Comparison of ENCODE assay signal across 8 cellular contexts in the genomic region with DNA sequence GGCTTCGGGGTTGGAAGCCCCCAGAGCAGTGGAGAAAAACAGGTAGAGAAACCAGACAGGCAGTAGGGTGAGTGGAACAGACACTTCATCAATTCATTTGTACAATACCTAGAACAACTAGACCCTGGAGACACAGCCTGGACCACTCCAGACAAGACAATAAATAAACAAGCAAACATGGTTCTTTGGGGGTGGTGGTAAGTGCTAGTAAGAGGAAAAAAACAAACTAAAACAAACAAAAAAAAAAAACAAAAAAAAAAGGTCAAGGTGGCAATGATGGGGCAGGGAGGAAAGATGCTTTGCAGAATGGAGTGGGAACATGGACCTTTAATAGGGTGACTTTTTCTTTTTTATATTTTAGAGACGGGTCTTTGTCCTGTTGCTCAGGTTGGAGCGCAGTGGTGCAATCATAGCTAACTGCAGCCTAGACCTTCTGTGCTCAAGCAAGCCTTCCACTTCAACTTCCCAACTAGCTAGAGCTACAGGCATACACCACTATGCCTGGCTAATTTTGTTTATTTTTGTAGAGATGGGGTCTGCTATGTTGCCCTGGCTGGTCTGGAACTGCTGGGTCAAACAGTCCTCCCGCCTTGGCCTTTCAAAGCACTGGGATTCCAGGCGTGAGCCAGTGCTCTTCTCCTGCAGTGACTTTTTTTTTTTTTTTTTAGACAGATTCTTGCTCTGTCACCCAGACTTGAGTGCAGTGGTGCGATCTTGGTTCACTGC. TPM values are rescaled to one million over a fixed set of nuclear protein-coding genes. Genes with fewer than 3 reads are reported as not detected.
DNase-seq lines count a peak whose midpoint lies in the region; ATAC-seq, FAIRE-seq and TF ChIP-seq lines count a peak whose summit lies in the region.

No MANE protein-coding gene starts in this region.

- peaks cover 10 to 17% of the 10 kb centered on the region in 2 donors for H3K36me3 Mint-ChIP-seq in activated T-cell treated with anti-CD3 and anti-CD28 coated beads, Interleukin-2, amount 50 U/mL, for 72 hours (ENCODE audit: insufficient read depth in 2 of 2)
- H3K36me3 Mint-ChIP-seq in activated naive CD8-positive, alpha-beta T cell treated with anti-CD3 and anti-CD28 coated beads, Interleukin-2, amount 50 U/mL, for 24 hours (ENCODE audit: low read depth), result peaks cover 11% of the 10 kb centered on the region
- H3K36me3 Mint-ChIP-seq in type B pancreatic cell, result peaks cover 5% of the 10 kb centered on the region

- no peak for DNase-seq in activated T-cell treated with anti-CD3 and anti-CD28 coated beads, Interleukin-2, amount 50 U/mL, for 72 hours
- DNase-seq in activated T-cell treated with anti-CD3 and anti-CD28 coated beads, Interleukin-2, amount 50 U/mL, for 48 hours, result no peak
- DNase-seq in activated naive CD8-positive, alpha-beta T cell treated with anti-CD3 and anti-CD28 coated beads, Interleukin-2, amount 50 U/mL, for 24 hours, result no peak
- no peak for DNase-seq in HepG2 (ENCODE audit: low spot score)
- no peak for DNase-seq in type B pancreatic cell (ENCODE audit: extremely low spot score, unreplicated experiment)
- no peak for DNase-seq in frontal cortex (ENCODE audit: low spot score in 2 of 2)
- DNase-seq in GM10266 (ENCODE audit: extremely low spot score), result no peak

- BruUV-seq in HepG2 (replicated peaks; lab: Mats Ljungman, UMichigan), result no TSS peak

- H3K9ac ChIP-seq in HepG2 (ENCODE audit: insufficient read depth, low read depth, low read length), result peak overlapping the region; percentile 89

- TF ChIP-seq EP300 in HepG2 (IDR thresholded peaks at IDR 0.05; ENCODE audit: low read depth in 2 of 2, low read length in 2 of 2), result no peak
- no peak for TF ChIP-seq EP300 in HepG2 (CRISPR knock-in tag; IDR thresholded peaks at IDR 0.05; ENCODE audit: borderline replicate concordance)

- POLR2A ChIA-PET in HepG2 (lab: Yijun Ruan, JAX), result interaction anchor here (1.5 to 3.9 kb wide), 3 partner anchors 17 to 97 kb away, joined by 3 to 124 read pairs (median 21); a partner anchor contains a TSS

- H3K36me3 ChIP-seq in HepG2 (replicated peaks in 1 of 2; ENCODE audit: control insufficient read depth in 1 of 2, insufficient read depth in 2 of 2, low read length in 2 of 2), result peaks cover 2 to 4% of the 10 kb centered on the region in 2 experiments; a peak in 3 of 5 replicates

- peak overlapping the region; percentile 96 for H3K27ac Mint-ChIP-seq in activated T-cell treated with anti-CD3 and anti-CD28 coated beads, Interleukin-2, amount 50 U/mL, for 72 hours
- H3K27ac Mint-ChIP-seq in activated naive CD8-positive, alpha-beta T cell treated with anti-CD3 and anti-CD28 coated beads, Interleukin-2, amount 50 U/mL, for 24 hours, result peak overlapping the region; percentile 89
- H3K27ac Mint-ChIP-seq in type B pancreatic cell, result peak overlapping the region; percentile 88

- no peaks in the 10 kb centered on the region for H4K20me1 ChIP-seq in HepG2 (ENCODE audit: insufficient read depth, low read length)

- peak overlapping the region; percentile 81 for H3K27ac ChIP-seq in HepG2 (ENCODE audit: extremely low read length, insufficient read depth, low read length)

- no peaks in the 10 kb centered on the region for H3K9me3 Mint-ChIP-seq in activated T-cell treated with anti-CD3 and anti-CD28 coated beads, Interleukin-2, amount 50 U/mL, for 72 hours
- no peaks in the 10 kb centered on the region for H3K9me3 Mint-ChIP-seq in activated naive CD8-positive, alpha-beta T cell treated with anti-CD3 and anti-CD28 coated beads, Interleukin-2, amount 50 U/mL, for 24 hours
- no peaks in the 10 kb centered on the region for H3K9me3 Mint-ChIP-seq in type B pancreatic cell

- no peaks in the 10 kb centered on the region for H3K9me3 ChIP-seq in HepG2 (ENCODE audit: low read length)

- peak overlapping the region; percentile 99 for H3K4me2 ChIP-seq in HepG2 (ENCODE audit: low read depth, low read length)

- no peak for FAIRE-seq in HepG2 (lab: Jason Lieb, UNC)
- no peak for FAIRE-seq in frontal cortex (lab: Jason Lieb, UNC)

- no peak for ATAC-seq in activated T-cell treated with anti-CD3 and anti-CD28 coated beads, Interleukin-2, amount 50 U/mL, for 72 hours (replicated peaks in 1 of 2)
- no peak for ATAC-seq in activated naive CD8-positive, alpha-beta T cell treated with anti-CD3 and anti-CD28 coated beads, Interleukin-2, amount 50 U/mL, for 24 hours
- ATAC-seq in HepG2, result no peak
- no peak for ATAC-seq in HG03457 (IDR thresholded peaks at IDR 0.05; ENCODE audit: unreplicated experiment)

- intact Hi-C loops in HepG2 (cut with micrococcal nuclease; ENCODE audit: unreplicated experiment), result no loop called here

- CTCF ChIA-PET in HepG2 (lab: Yijun Ruan, JAX; ENCODE audit: low intra/inter-chr PET ratio, low total read pairs), result interaction anchor here (2.6 to 3.7 kb wide), 2 partner anchors 16 to 19 kb away, joined by 6 to 54 read pairs; a partner anchor contains a TSS

- TF ChIP-seq CTCF in HepG2 (CRISPR knock-in tag; IDR thresholded peaks at IDR 0.05) (no peak), type B pancreatic cell (conservative IDR thresholded peaks at IDR 0.05) (no peak), GM10266 (IDR thresholded peaks at IDR 0.05; ENCODE audit: control insufficient read depth, insufficient read depth, low read depth, missing control alignments) (no peak)

- H3K4me1 ChIP-seq in HepG2 (ENCODE audit: insufficient read depth, low read length), result peaks cover 34% of the 10 kb centered on the region

- no peak for TF ChIP-seq POLR2A in HepG2 (IDR thresholded peaks at IDR 0.05; ENCODE audit: insufficient read depth in 1 of 2, low read depth in 2 of 2, low read length in 2 of 2)

- in situ Hi-C loops in HepG2 (cut with HindIII; ENCODE audit: extremely low pct_ligation_motif_present, low pct_unique_long_range_greater_than_20kb), result no loop called here

- no peak overlapping the region for H2AFZ ChIP-seq in HepG2 (ENCODE audit: low read length)

- TF ChIP-seq RAD21 in HepG2 (CRISPR knock-in tag; IDR thresholded peaks at IDR 0.05), result no peak

- peaks cover 29% of the 10 kb centered on the region for H3K4me1 Mint-ChIP-seq in activated T-cell treated with anti-CD3 and anti-CD28 coated beads, Interleukin-2, amount 50 U/mL, for 72 hours (ENCODE audit: low read depth)
- H3K4me1 Mint-ChIP-seq in activated naive CD8-positive, alpha-beta T cell treated with anti-CD3 and anti-CD28 coated beads, Interleukin-2, amount 50 U/mL, for 24 hours, result peaks cover 37% of the 10 kb centered on the region
- peaks cover 25% of the 10 kb centered on the region for H3K4me1 Mint-ChIP-seq in type B pancreatic cell (ENCODE audit: unreplicated experiment)

- peak overlapping the region; percentile 60 to 87 (median 64); a peak in 5 of 6 replicates for H3K4me3 ChIP-seq in HepG2 (replicated peaks in 1 of 3; ENCODE audit: insufficient read depth in 1 of 3, low read depth in 2 of 3, low read length in 3 of 3)

- no peaks in the 10 kb centered on the region for H3K27me3 ChIP-seq in HepG2 (ENCODE audit: control insufficient read depth in 1 of 2, insufficient read depth in 2 of 2, low read length in 2 of 2)

- H3K27me3 Mint-ChIP-seq in activated T-cell treated with anti-CD3 and anti-CD28 coated beads, Interleukin-2, amount 50 U/mL, for 72 hours (ENCODE audit: low read depth), result no peaks in the 10 kb centered on the region
- H3K27me3 Mint-ChIP-seq in activated naive CD8-positive, alpha-beta T cell treated with anti-CD3 and anti-CD28 coated beads, Interleukin-2, amount 50 U/mL, for 24 hours, result no peaks in the 10 kb centered on the region
- no peaks in the 10 kb centered on the region for H3K27me3 Mint-ChIP-seq in type B pancreatic cell

- WGBS in HepG2 (ENCODE audit: low lambda C conversion rate), result 78% methylated on average over 6 of the region's 6 CpGs

- H3K4me3 Mint-ChIP-seq in activated T-cell treated with anti-CD3 and anti-CD28 coated beads, Interleukin-2, amount 50 U/mL, for 72 hours, result peak overlapping the region; percentile 87 to 94
- peak overlapping the region; percentile 82 for H3K4me3 Mint-ChIP-seq in activated naive CD8-positive, alpha-beta T cell treated with anti-CD3 and anti-CD28 coated beads, Interleukin-2, amount 50 U/mL, for 24 hours
- H3K4me3 Mint-ChIP-seq in type B pancreatic cell, result peak overlapping the region; percentile 78

- peaks cover 8% of the 10 kb centered on the region for H3K79me2 ChIP-seq in HepG2 (ENCODE audit: insufficient read depth, low read length)

RNA-seq across cellular contexts. Expression of a gene that starts 3.1 kb away (rescaled TPM):
- 100 to 1,000 TPM; 574 to 618 TPM for total RNA-seq in activated T-cell treated with anti-CD3 and anti-CD28 coated beads, Interleukin-2, amount 50 U/mL, for 72 hours
- 4.9 and 7.7 TPM in 2 replicates for total RNA-seq in HepG2 (2016; rRNA removed; fragmentation: Illumina TruSeq; extraction: Trizol)
- total RNA-seq in HepG2 (2016; cell fraction: cytosol; rRNA removed; fragmentation: Illumina TruSeq; extraction: Trizol; ENCODE audit: low read depth), result 3.3 and 3.8 TPM in 2 replicates
- total RNA-seq in HepG2 (2016; cell fraction: insoluble cytoplasmic fraction; rRNA removed; fragmentation: Illumina TruSeq; extraction: Trizol), result 3.8 and 7.5 TPM in 2 replicates
- total RNA-seq in HepG2 (2016; cell fraction: membrane; rRNA removed; fragmentation: Illumina TruSeq; extraction: Trizol), result 6.6 TPM in 2 replicates
- 7.2 and 8.6 TPM in 2 replicates for total RNA-seq in HepG2 (2016; cell fraction: nucleus; rRNA removed; fragmentation: Illumina TruSeq; extraction: Trizol)
- polyA plus RNA-seq in HepG2 (2011; rRNA removed), result 8.2 and 15.9 TPM in 2 replicates
- 10.9 and 15.9 TPM in 2 replicates for polyA plus RNA-seq in HepG2 (2011; cell fraction: cytosol; rRNA removed)
- polyA plus RNA-seq in HepG2 (2011; cell fraction: nucleus; rRNA removed), result 19.5 and 30.3 TPM in 2 replicates
- 2.5 and 5.8 TPM in 2 replicates for polyA plus RNA-seq in HepG2 (2012)
- 2.6 and 2.8 TPM in 2 replicates for polyA plus RNA-seq in HepG2 (2016; cell fraction: cytosol; fragmentation: Illumina TruSeq; extraction: Trizol; ENCODE audit: low read depth)
- polyA plus RNA-seq in HepG2 (2016; cell fraction: insoluble cytoplasmic fraction; fragmentation: Illumina TruSeq; extraction: Trizol; ENCODE audit: low read depth), result 5.6 and 7.1 TPM in 2 replicates
- polyA plus RNA-seq in HepG2 (2016; cell fraction: membrane; fragmentation: Illumina TruSeq; extraction: Trizol; ENCODE audit: low read depth), result 3.6 and 3.7 TPM in 2 replicates
- polyA plus RNA-seq in HepG2 (2016; cell fraction: nucleus; fragmentation: Illumina TruSeq; extraction: Trizol; ENCODE audit: insufficient read depth, low read depth), result 15.5 and 16.4 TPM in 2 replicates
- polyA minus RNA-seq in HepG2 (2011; rRNA and poly(A)+ RNA removed; ENCODE audit: low replicate concordance), result 17.5 and 34.8 TPM in 2 replicates
- polyA minus RNA-seq in HepG2 (2011; cell fraction: cytosol; rRNA and poly(A)+ RNA removed), result 14.3 and 14.8 TPM in 2 replicates
- 7.0 and 8.7 TPM in 2 replicates for polyA minus RNA-seq in HepG2 (2011; cell fraction: nucleus; rRNA and poly(A)+ RNA removed)
- total RNA-seq in type B pancreatic cell (ENCODE audit: low replicate concordance), result 31.3 and 116 TPM in 2 replicates
- total RNA-seq in frontal cortex, result 16.3 TPM

RNA-seq across cellular contexts. Expression of a gene that starts 7.2 kb away (rescaled TPM):
- total RNA-seq in activated T-cell treated with anti-CD3 and anti-CD28 coated beads, Interleukin-2, amount 50 U/mL, for 72 hours, result 100 to 1,000 TPM; 202 to 223 TPM
- 381 and 425 TPM in 2 replicates for total RNA-seq in HepG2 (2016; rRNA removed; fragmentation: Illumina TruSeq; extraction: Trizol)
- 76.3 and 78.7 TPM in 2 replicates for total RNA-seq in HepG2 (2016; cell fraction: cytosol; rRNA removed; fragmentation: Illumina TruSeq; extraction: Trizol; ENCODE audit: low read depth)
- total RNA-seq in HepG2 (2016; cell fraction: insoluble cytoplasmic fraction; rRNA removed; fragmentation: Illumina TruSeq; extraction: Trizol), result 372 and 392 TPM in 2 replicates
- total RNA-seq in HepG2 (2016; cell fraction: membrane; rRNA removed; fragmentation: Illumina TruSeq; extraction: Trizol), result 80.0 and 92.1 TPM in 2 replicates
- total RNA-seq in HepG2 (2016; cell fraction: nucleus; rRNA removed; fragmentation: Illumina TruSeq; extraction: Trizol), result 155 and 156 TPM in 2 replicates
- 218 and 238 TPM in 2 replicates for polyA plus RNA-seq in HepG2 (2011; rRNA removed)
- 353 and 456 TPM in 2 replicates for polyA plus RNA-seq in HepG2 (2011; cell fraction: cytosol; rRNA removed)
- polyA plus RNA-seq in HepG2 (2011; cell fraction: nucleus; rRNA removed), result 218 and 223 TPM in 2 replicates
- polyA plus RNA-seq in HepG2 (2012), result 295 and 301 TPM in 2 replicates
- polyA plus RNA-seq in HepG2 (2016; cell fraction: cytosol; fragmentation: Illumina TruSeq; extraction: Trizol; ENCODE audit: low read depth), result 101 and 108 TPM in 2 replicates
- polyA plus RNA-seq in HepG2 (2016; cell fraction: insoluble cytoplasmic fraction; fragmentation: Illumina TruSeq; extraction: Trizol; ENCODE audit: low read depth), result 447 and 526 TPM in 2 replicates
- 92.7 and 94.2 TPM in 2 replicates for polyA plus RNA-seq in HepG2 (2016; cell fraction: membrane; fragmentation: Illumina TruSeq; extraction: Trizol; ENCODE audit: low read depth)
- 277 and 282 TPM in 2 replicates for polyA plus RNA-seq in HepG2 (2016; cell fraction: nucleus; fragmentation: Illumina TruSeq; extraction: Trizol; ENCODE audit: insufficient read depth, low read depth)
- 319 and 512 TPM in 2 replicates for polyA minus RNA-seq in HepG2 (2011; rRNA and poly(A)+ RNA removed; ENCODE audit: low replicate concordance)
- polyA minus RNA-seq in HepG2 (2011; cell fraction: cytosol; rRNA and poly(A)+ RNA removed), result 147 and 189 TPM in 2 replicates
- 44.4 and 48.2 TPM in 2 replicates for polyA minus RNA-seq in HepG2 (2011; cell fraction: nucleus; rRNA and poly(A)+ RNA removed)
- total RNA-seq in type B pancreatic cell (ENCODE audit: low replicate concordance), result 416 and 497 TPM in 2 replicates
- total RNA-seq in frontal cortex, result 208 TPM

RNA-seq across cellular contexts. Expression of a gene that starts 7.5 kb away (rescaled TPM):
- 10 to 100 TPM; 23.7 to 27.1 TPM for total RNA-seq in activated T-cell treated with anti-CD3 and anti-CD28 coated beads, Interleukin-2, amount 50 U/mL, for 72 hours
- total RNA-seq in HepG2 (2016; rRNA removed; fragmentation: Illumina TruSeq; extraction: Trizol) (14.9 and 23.5 TPM in 2 replicates), type B pancreatic cell (ENCODE audit: low replicate concordance) (10.1 and 19.4 TPM in 2 replicates), frontal cortex (0.82 TPM)
- total RNA-seq in HepG2 (2016; cell fraction: cytosol; rRNA removed; fragmentation: Illumina TruSeq; extraction: Trizol; ENCODE audit: low read depth), result not detected in 2 replicates
- total RNA-seq in HepG2 (2016; cell fraction: insoluble cytoplasmic fraction; rRNA removed; fragmentation: Illumina TruSeq; extraction: Trizol), result 11.9 and 20.6 TPM in 2 replicates
- total RNA-seq in HepG2 (2016; cell fraction: membrane; rRNA removed; fragmentation: Illumina TruSeq; extraction: Trizol), result 2.6 and 4.1 TPM in 2 replicates
- 1.9 and 3.1 TPM in 2 replicates for total RNA-seq in HepG2 (2016; cell fraction: nucleus; rRNA removed; fragmentation: Illumina TruSeq; extraction: Trizol)
- 4.8 and 5.2 TPM in 2 replicates for polyA plus RNA-seq in HepG2 (2011; rRNA removed)
- 1.3 TPM in 1 of 2 replicates, not detected in the other for polyA plus RNA-seq in HepG2 (2011; cell fraction: cytosol; rRNA removed)
- polyA plus RNA-seq in HepG2 (2011; cell fraction: nucleus; rRNA removed), result not detected in 2 replicates
- polyA plus RNA-seq in HepG2 (2012), result 2.7 and 6.2 TPM in 2 replicates
- polyA plus RNA-seq in HepG2 (2016; cell fraction: cytosol; fragmentation: Illumina TruSeq; extraction: Trizol; ENCODE audit: low read depth), result 2.4 and 2.9 TPM in 2 replicates
- polyA plus RNA-seq in HepG2 (2016; cell fraction: insoluble cytoplasmic fraction; fragmentation: Illumina TruSeq; extraction: Trizol; ENCODE audit: low read depth), result 29.9 and 31.8 TPM in 2 replicates
- 4.8 and 5.8 TPM in 2 replicates for polyA plus RNA-seq in HepG2 (2016; cell fraction: membrane; fragmentation: Illumina TruSeq; extraction: Trizol; ENCODE audit: low read depth)
- polyA plus RNA-seq in HepG2 (2016; cell fraction: nucleus; fragmentation: Illumina TruSeq; extraction: Trizol; ENCODE audit: insufficient read depth, low read depth), result 4.4 and 8.0 TPM in 2 replicates
- polyA minus RNA-seq in HepG2 (2011; rRNA and poly(A)+ RNA removed; ENCODE audit: low replicate concordance), result 1.1 and 55.0 TPM in 2 replicates
- not detected in 2 replicates for polyA minus RNA-seq in HepG2 (2011; cell fraction: cytosol; rRNA and poly(A)+ RNA removed)
- polyA minus RNA-seq in HepG2 (2011; cell fraction: nucleus; rRNA and poly(A)+ RNA removed), result not detected in 2 replicates

RNA-seq across cellular contexts. Expression of a gene that starts 12.0 kb away (rescaled TPM):
- 10 to 100 TPM; 29.6 to 31.1 TPM for total RNA-seq in activated T-cell treated with anti-CD3 and anti-CD28 coated beads, Interleukin-2, amount 50 U/mL, for 72 hours
- total RNA-seq in HepG2 (2016; rRNA removed; fragmentation: Illumina TruSeq; extraction: Trizol) (35.8 and 44.0 TPM in 2 replicates), type B pancreatic cell (ENCODE audit: low replicate concordance) (13.7 and 37.2 TPM in 2 replicates), frontal cortex (15.9 TPM)
- 9.6 and 10.1 TPM in 2 replicates for total RNA-seq in HepG2 (2016; cell fraction: cytosol; rRNA removed; fragmentation: Illumina TruSeq; extraction: Trizol; ENCODE audit: low read depth)
- 42.1 and 45.3 TPM in 2 replicates for total RNA-seq in HepG2 (2016; cell fraction: insoluble cytoplasmic fraction; rRNA removed; fragmentation: Illumina TruSeq; extraction: Trizol)
- total RNA-seq in HepG2 (2016; cell fraction: membrane; rRNA removed; fragmentation: Illumina TruSeq; extraction: Trizol), result 6.9 and 12.1 TPM in 2 replicates
- total RNA-seq in HepG2 (2016; cell fraction: nucleus; rRNA removed; fragmentation: Illumina TruSeq; extraction: Trizol), result 16.9 and 20.6 TPM in 2 replicates
- polyA plus RNA-seq in HepG2 (2011; rRNA removed), result 18.4 and 25.1 TPM in 2 replicates
- polyA plus RNA-seq in HepG2 (2011; cell fraction: cytosol; rRNA removed), result 29.0 and 49.3 TPM in 2 replicates
- polyA plus RNA-seq in HepG2 (2011; cell fraction: nucleus; rRNA removed), result 16.5 and 17.7 TPM in 2 replicates
- 14.7 and 18.3 TPM in 2 replicates for polyA plus RNA-seq in HepG2 (2012)
- polyA plus RNA-seq in HepG2 (2016; cell fraction: cytosol; fragmentation: Illumina TruSeq; extraction: Trizol; ENCODE audit: low read depth), result 11.8 and 12.6 TPM in 2 replicates
- 51.0 and 52.7 TPM in 2 replicates for polyA plus RNA-seq in HepG2 (2016; cell fraction: insoluble cytoplasmic fraction; fragmentation: Illumina TruSeq; extraction: Trizol; ENCODE audit: low read depth)
- 9.0 and 9.3 TPM in 2 replicates for polyA plus RNA-seq in HepG2 (2016; cell fraction: membrane; fragmentation: Illumina TruSeq; extraction: Trizol; ENCODE audit: low read depth)
- 31.7 and 33.2 TPM in 2 replicates for polyA plus RNA-seq in HepG2 (2016; cell fraction: nucleus; fragmentation: Illumina TruSeq; extraction: Trizol; ENCODE audit: insufficient read depth, low read depth)
- polyA minus RNA-seq in HepG2 (2011; rRNA and poly(A)+ RNA removed; ENCODE audit: low replicate concordance), result 44.4 and 185 TPM in 2 replicates
- polyA minus RNA-seq in HepG2 (2011; cell fraction: cytosol; rRNA and poly(A)+ RNA removed), result 18.6 and 30.1 TPM in 2 replicates
- 8.7 and 11.3 TPM in 2 replicates for polyA minus RNA-seq in HepG2 (2011; cell fraction: nucleus; rRNA and poly(A)+ RNA removed)

RNA-seq across cellular contexts. Expression of a gene that starts 19.0 kb away (rescaled TPM):
- total RNA-seq in activated T-cell treated with anti-CD3 and anti-CD28 coated beads, Interleukin-2, amount 50 U/mL, for 72 hours, result 10 to 100 TPM; 38.8 to 41.0 TPM
- total RNA-seq in HepG2 (2016; rRNA removed; fragmentation: Illumina TruSeq; extraction: Trizol) (7.3 and 12.9 TPM in 2 replicates), type B pancreatic cell (ENCODE audit: low replicate concordance) (50.1 and 55.0 TPM in 2 replicates), frontal cortex (14.3 TPM)
- 3.3 and 3.6 TPM in 2 replicates for total RNA-seq in HepG2 (2016; cell fraction: cytosol; rRNA removed; fragmentation: Illumina TruSeq; extraction: Trizol; ENCODE audit: low read depth)
- 6.4 and 13.9 TPM in 2 replicates for total RNA-seq in HepG2 (2016; cell fraction: insoluble cytoplasmic fraction; rRNA removed; fragmentation: Illumina TruSeq; extraction: Trizol)
- total RNA-seq in HepG2 (2016; cell fraction: membrane; rRNA removed; fragmentation: Illumina TruSeq; extraction: Trizol), result 2.8 and 3.5 TPM in 2 replicates
- 11.6 and 14.2 TPM in 2 replicates for total RNA-seq in HepG2 (2016; cell fraction: nucleus; rRNA removed; fragmentation: Illumina TruSeq; extraction: Trizol)
- 9.2 and 11.1 TPM in 2 replicates for polyA plus RNA-seq in HepG2 (2011; rRNA removed)
- 4.3 and 4.7 TPM in 2 replicates for polyA plus RNA-seq in HepG2 (2011; cell fraction: cytosol; rRNA removed)
- polyA plus RNA-seq in HepG2 (2011; cell fraction: nucleus; rRNA removed), result 77.7 and 77.9 TPM in 2 replicates
- 15.8 and 16.0 TPM in 2 replicates for polyA plus RNA-seq in HepG2 (2012)
- 0.83 and 0.93 TPM in 2 replicates for polyA plus RNA-seq in HepG2 (2016; cell fraction: cytosol; fragmentation: Illumina TruSeq; extraction: Trizol; ENCODE audit: low read depth)
- polyA plus RNA-seq in HepG2 (2016; cell fraction: insoluble cytoplasmic fraction; fragmentation: Illumina TruSeq; extraction: Trizol; ENCODE audit: low read depth), result 5.4 and 6.8 TPM in 2 replicates
- polyA plus RNA-seq in HepG2 (2016; cell fraction: membrane; fragmentation: Illumina TruSeq; extraction: Trizol; ENCODE audit: low read depth), result 1.6 and 1.7 TPM in 2 replicates
- polyA plus RNA-seq in HepG2 (2016; cell fraction: nucleus; fragmentation: Illumina TruSeq; extraction: Trizol; ENCODE audit: insufficient read depth, low read depth), result 55.0 and 69.3 TPM in 2 replicates
- 6.5 and 15.0 TPM in 2 replicates for polyA minus RNA-seq in HepG2 (2011; rRNA and poly(A)+ RNA removed; ENCODE audit: low replicate concordance)
- polyA minus RNA-seq in HepG2 (2011; cell fraction: cytosol; rRNA and poly(A)+ RNA removed), result 3.4 and 5.3 TPM in 2 replicates
- 13.1 and 15.0 TPM in 2 replicates for polyA minus RNA-seq in HepG2 (2011; cell fraction: nucleus; rRNA and poly(A)+ RNA removed)
